ENCODE assay signal across 8 cellular contexts in genomic region chr6:166627039-166627874, GRCh38. TPM values are rescaled to one million over a fixed set of nuclear protein-coding genes. Genes with fewer than 3 reads are reported as not detected.
DNase-seq lines count a peak whose midpoint lies in the region; ATAC-seq and TF ChIP-seq lines count a peak whose summit lies in the region.

RPS6KA2 (minus strand) TSS chr6:166627251; CDS start chr6:166627019, 232 bp downstream.

- TF ChIP-seq CTCF in activated CD8-positive, alpha-beta T cell treated with anti-CD3 and anti-CD28 coated beads for 36 hours (IDR thresholded peaks at IDR 0.05): no peak
- TF ChIP-seq CTCF in lower leg skin (IDR thresholded peaks at IDR 0.05): no peak

- WGBS in lower leg skin, 2 donors: 1% methylated on average over 53 to 58 of the region's 86 CpGs

- H3K4me1 ChIP-seq in CD4-positive, alpha-beta memory T cell (ENCODE audit: insufficient read depth, low read length): peaks cover 20% of the 10 kb centered on the region

- H3K36me3 Mint-ChIP-seq in CD4-positive, alpha-beta memory T cell: peaks cover 0 to 6% of the 10 kb centered on the region in 2 donors
- H3K36me3 Mint-ChIP-seq in activated CD8-positive, alpha-beta T cell treated with anti-CD3 and anti-CD28 coated beads for 36 hours (ENCODE audit: low read depth): no peaks in the 10 kb centered on the region

- peaks cover 12 to 25% (median 15%) of the 10 kb centered on the region in 4 donors for H3K4me1 Mint-ChIP-seq in CD4-positive, alpha-beta memory T cell
- H3K4me1 Mint-ChIP-seq in activated CD8-positive, alpha-beta T cell treated with anti-CD3 and anti-CD28 coated beads for 36 hours (ENCODE audit: low read depth): peaks cover 16% of the 10 kb centered on the region

- H3K27ac Mint-ChIP-seq in CD4-positive, alpha-beta memory T cell: peak within 1 kb of the TSS; percentile 89 to 97 (median 95)
- H3K27ac Mint-ChIP-seq in activated CD8-positive, alpha-beta T cell treated with anti-CD3 and anti-CD28 coated beads for 36 hours: peak within 1 kb of the TSS; percentile 66

- POLR2A ChIA-PET in CD4-positive, alpha-beta memory T cell (lab: Charles Lee; ENCODE audit: partially characterized antibody): interaction anchor here (0.8 to 2.8 kb wide), 13 partner anchors 86 to 724 kb away, joined by 3 to 29 read pairs (median 7); partner anchors contain the start of genes RNASET2 and SFT2D1
- POLR2A ChIA-PET in activated CD8-positive, alpha-beta T cell treated with anti-CD3 and anti-CD28 coated beads for 36 hours (lab: Charles Lee): interaction anchor here (0.8 to 0.9 kb wide), 2 partner anchors 124 to 285 kb away, joined by 3 to 4 read pairs; partner anchors contain the start of gene SFT2D1

- H3K4me3 ChIP-seq in CD4-positive, alpha-beta memory T cell (ENCODE audit: low read length in 2 of 2): peak within 1 kb of the TSS; percentile 71 to 76
- peak within 1 kb of the TSS; percentile 82 for H3K4me3 ChIP-seq in lower leg skin (ENCODE audit: low read depth, poor library complexity, severe bottlenecking)

- peak within 1 kb of the TSS; percentile 25 for H3K27ac ChIP-seq in CD4-positive, alpha-beta memory T cell (ENCODE audit: low read depth, low read length)

- peak; percentile 100 for DNase-seq in CD4-positive, alpha-beta memory T cell
- DNase-seq in NCI-H82 (lab: John Stamatoyannopoulos, UW) (peak; percentile 99), ecto neural progenitor cell (ENCODE audit: low spot score) (peak; percentile 100), lower leg skin (ENCODE audit: low spot score in 2 of 2) (peak; percentile 100)
- DNase-seq in activated CD8-positive, alpha-beta T cell treated with anti-CD3 and anti-CD28 coated beads for 36 hours: peak; percentile 100
- peak; percentile 100 for DNase-seq in stimulated activated CD4-positive, alpha-beta T cell treated with anti-CD3 and anti-CD28 coated beads, Interleukin-4, amount 100 ng/mL, for 4 hours

- H3K27me3 ChIP-seq in CD4-positive, alpha-beta memory T cell (ENCODE audit: insufficient read depth, low read length): peaks cover 8% of the 10 kb centered on the region

- H3K36me3 ChIP-seq in CD4-positive, alpha-beta memory T cell (ENCODE audit: insufficient read depth, low read length): no peaks in the 10 kb centered on the region

- no peaks in the 10 kb centered on the region for H3K9me3 ChIP-seq in CD4-positive, alpha-beta memory T cell (ENCODE audit: control insufficient read depth in 1 of 2, low read length in 2 of 2)

- H3K27me3 Mint-ChIP-seq in CD4-positive, alpha-beta memory T cell: peaks cover 21 to 39% of the 10 kb centered on the region in 2 donors
- peaks cover 39% of the 10 kb centered on the region for H3K27me3 Mint-ChIP-seq in activated CD8-positive, alpha-beta T cell treated with anti-CD3 and anti-CD28 coated beads for 36 hours

- H3K9me3 Mint-ChIP-seq in CD4-positive, alpha-beta memory T cell: no peaks in the 10 kb centered on the region
- no peaks in the 10 kb centered on the region for H3K9me3 Mint-ChIP-seq in activated CD8-positive, alpha-beta T cell treated with anti-CD3 and anti-CD28 coated beads for 36 hours

- CTCF ChIA-PET in CD4-positive, alpha-beta memory T cell (lab: Charles Lee; ENCODE audit: partially characterized antibody): interaction anchor here (0.9 to 1.6 kb wide), 4 partner anchors 140 to 246 kb away, joined by 3 to 6 read pairs (median 4); no protein-coding TSS in a partner anchor
- CTCF ChIA-PET in activated CD8-positive, alpha-beta T cell treated with anti-CD3 and anti-CD28 coated beads for 36 hours (lab: Charles Lee): interaction anchor here (0.9 to 2.1 kb wide), 4 partner anchors 10 to 363 kb away, joined by 3 to 5 read pairs (median 4); no protein-coding TSS in a partner anchor

- intact Hi-C loops in CD4-positive, alpha-beta memory T cell (cut with micrococcal nuclease): loop anchor here (1.0 to 5.0 kb wide), 8 partner anchors 86 to 1200 kb away; partner anchors contain the start of genes AFDN, CEP43, RNASET2 and SFT2D1
- intact Hi-C loops in activated CD8-positive, alpha-beta T cell treated with anti-CD3 and anti-CD28 coated beads for 36 hours (cut with micrococcal nuclease): no loop called here
- intact Hi-C loops in lower leg skin (cut with DNase I; ENCODE audit: low total_unique reads): no loop called here

- peak within 1 kb of the TSS; percentile 87 to 97 (median 90) for H3K4me3 Mint-ChIP-seq in CD4-positive, alpha-beta memory T cell
- peak within 1 kb of the TSS; percentile 85 for H3K4me3 Mint-ChIP-seq in activated CD8-positive, alpha-beta T cell treated with anti-CD3 and anti-CD28 coated beads for 36 hours

- peak; percentile 88 for ATAC-seq in GM19452 (IDR thresholded peaks at IDR 0.05; ENCODE audit: unreplicated experiment)
- ATAC-seq in HG03575 (IDR thresholded peaks at IDR 0.05; ENCODE audit: extremely low read depth, insufficient number of reproducible peaks, low FRiP score, unreplicated experiment): peak; percentile 79
- ATAC-seq in activated CD8-positive, alpha-beta T cell treated with anti-CD3 and anti-CD28 coated beads for 36 hours: peak; percentile 97

- TF ChIP-seq POLR2A in lower leg skin (IDR thresholded peaks at IDR 0.05): peak in 1 of 2 donors; percentile 77

RNA-seq across cellular contexts. Expression of gene RPS6KA2, which starts in this region (rescaled TPM):
- 10 to 100 TPM in 1 of 2 experiments, 1 to 10 TPM in 1; 9.7 to 10.6 TPM for total RNA-seq in CD4-positive, alpha-beta memory T cell
- polyA plus RNA-seq in CD4-positive, alpha-beta memory T cell: 1 to 10 TPM; 1.1 to 3.4 TPM
- 1 to 10 TPM; 5.8 TPM for total RNA-seq in activated CD8-positive, alpha-beta T cell treated with anti-CD3 and anti-CD28 coated beads for 36 hours
- 10 to 100 TPM; 22.7 to 55.9 (median 40.6) TPM for total RNA-seq in lower leg skin

Comparison
In these comparisons a context has a peak if more than half of its experiments do, and no peak if none do; other contexts are left out.
1. Peak in every context shown above with its lines: DNase-seq, ATAC-seq, H3K4me3 ChIP-seq and H3K27ac ChIP-seq.